8 cellular contexts compared by ENCODE assay signal in genomic region chr1:26035959-26036755, GRCh38.
DNase-seq lines count a peak whose midpoint lies in the region; ATAC-seq and TF ChIP-seq lines count a peak whose summit lies in the region.

No MANE protein-coding gene starts in this region.

- TF ChIP-seq CTCF in AG09309 (IDR thresholded peaks at IDR 0.05; ENCODE audit: control insufficient read depth, insufficient read depth, low read depth, low read length, missing control alignments), result peak; percentile 99

- peak overlapping the region; percentile 91 for H3K4me3 ChIP-seq in AG09309 (ENCODE audit: control insufficient read depth, low read depth, low read length)

- ATAC-seq in GM18517 (IDR thresholded peaks at IDR 0.05; ENCODE audit: unreplicated experiment), result peak; percentile 55
- peak; percentile 60 for ATAC-seq in HG03095 (IDR thresholded peaks at IDR 0.05; ENCODE audit: unreplicated experiment)

- DNase-seq in AG09309 (ENCODE audit: low read depth) (no peak), NCI-H345 treated with DMSO at 0.1 percent for 48 hours (lab: John Stamatoyannopoulos, UW; ENCODE audit: unreplicated experiment) (peak; percentile 16), medulla oblongata (ENCODE audit: extremely low spot score) (peak; percentile 87)
- DNase-seq in activated CD8-positive, alpha-beta memory T cell treated with anti-CD3 and anti-CD28 coated beads for 24 hours, result peak; percentile 97
- peak; percentile 64 for DNase-seq in effector CD8-positive, alpha-beta T cell (lab: John Stamatoyannopoulos, UW)
- peak; percentile 54 to 68 (median 59) for DNase-seq in stimulated activated CD4-positive, alpha-beta T cell treated with anti-CD3 and anti-CD28 coated beads, TNF-alpha, amount 100 ng/mL, for 4 hours (ENCODE audit: low read depth in 3 of 3)
